ENCODE assay signal across 15 cellular contexts in genomic region chr6:33640361-33640760, GRCh38. TPM values are rescaled to one million over a fixed set of nuclear protein-coding genes. Genes with fewer than 3 reads are reported as not detected.
DNase-seq lines count a peak whose midpoint lies in the region; ATAC-seq, FAIRE-seq and TF ChIP-seq lines count a peak whose summit lies in the region.
"Had no signal": no experiment of that assay in that cellular context is flagged by ENCODE, and none has a peak within 500 bp of the region (broad histone marks: within the 10 kb centered on the region; RNA-seq: fewer than 3 reads in every experiment).

No MANE protein-coding gene starts in this region.

- H3K4me3 ChIP-seq in GM23338 (no peak overlapping the region), keratinocyte (ENCODE audit: control insufficient read depth in 2 of 3, extremely low read depth in 1 of 3, insufficient read depth in 2 of 3, low read depth in 1 of 3, low read length in 3 of 3) (no peak overlapping the region), tibial nerve (no peak overlapping the region)
- H3K4me3 ChIP-seq: BLaER1 treated with 17β-estradiol and CSF1 and Interleukin-3, amounts not matched to agents 10 nM and 100 nM had no signal

- H3K36me3 ChIP-seq in GM23338 (ENCODE audit: insufficient read depth) (no peaks in the 10 kb centered on the region), keratinocyte (ENCODE audit: control insufficient read depth in 2 of 2, extremely low read depth in 1 of 2, insufficient read depth in 2 of 2, low read length in 2 of 2) (peaks cover 27 to 32% of the 10 kb centered on the region in 2 experiments), tibial nerve (peaks cover 0 to 14% (median 0%) of the 10 kb centered on the region in 3 donors)

- no peak for ATAC-seq in GM23338
- no peak for ATAC-seq in HG02642 (IDR thresholded peaks at IDR 0.05; ENCODE audit: poor library complexity, unreplicated experiment)
- ATAC-seq in activated naive CD8-positive, alpha-beta T cell treated with anti-CD3 and anti-CD28 coated beads, Interleukin-2, amount 50 U/mL, for 24 hours = no peak
- ATAC-seq: HCT116 had no signal

- H3K4me3 Mint-ChIP-seq in GM23338 (no peak overlapping the region), immature natural killer cell (no peak overlapping the region)
- no peak overlapping the region for H3K4me3 Mint-ChIP-seq in activated naive CD8-positive, alpha-beta T cell treated with anti-CD3 and anti-CD28 coated beads, Interleukin-2, amount 50 U/mL, for 24 hours
- H3K4me3 Mint-ChIP-seq: CD4-positive, alpha-beta T cell had no signal

- no peak for FAIRE-seq in keratinocyte (lab: Jason Lieb, UNC)
- FAIRE-seq: G401.6, GM12891 had no signal

- TF ChIP-seq EP300 in tibial nerve (IDR thresholded peaks at IDR 0.05) = no peak

- H3K4me1 ChIP-seq in GM23338 (ENCODE audit: insufficient read depth) = peaks cover 9% of the 10 kb centered on the region
- peaks cover 28% of the 10 kb centered on the region for H3K4me1 ChIP-seq in keratinocyte (ENCODE audit: control insufficient read depth, extremely low read depth, insufficient read depth, low read length)
- H3K4me1 ChIP-seq in tibial nerve = peaks cover 0 to 64% (median 37%) of the 10 kb centered on the region in 4 donors

- no peak overlapping the region for H2AFZ ChIP-seq in GM23338
- no peak overlapping the region for H2AFZ ChIP-seq in keratinocyte (ENCODE audit: control insufficient read depth, low read length)

- H3K36me3 Mint-ChIP-seq in GM23338 (ENCODE audit: low read depth) (no peaks in the 10 kb centered on the region; the same call in 2 of the 3 replicates), immature natural killer cell (peaks cover 0 to 8% (median 0%) of the 10 kb centered on the region in 3 donors)
- H3K36me3 Mint-ChIP-seq in activated naive CD8-positive, alpha-beta T cell treated with anti-CD3 and anti-CD28 coated beads, Interleukin-2, amount 50 U/mL, for 24 hours (ENCODE audit: low read depth) = peaks cover 7% of the 10 kb centered on the region

- dilution Hi-C loops in keratinocyte (cut with MboI; ENCODE audit: extremely low pct_ligation_motif_present, low sequenced_read_pairs) = no loop called here

- H3K4me1 Mint-ChIP-seq in GM23338 (peaks cover 31% of the 10 kb centered on the region), immature natural killer cell (peaks cover 46 to 64% of the 10 kb centered on the region in 2 donors)
- H3K4me1 Mint-ChIP-seq in activated naive CD8-positive, alpha-beta T cell treated with anti-CD3 and anti-CD28 coated beads, Interleukin-2, amount 50 U/mL, for 24 hours = peaks cover 14% of the 10 kb centered on the region

- H4K20me1 ChIP-seq in GM23338 (replicated peaks; ENCODE audit: insufficient read depth) (peaks cover 5% of the 10 kb centered on the region; the same call in 1 of the 2 replicates), keratinocyte (ENCODE audit: control insufficient read depth, extremely low read depth, insufficient read depth, low read length) (peaks cover 28% of the 10 kb centered on the region)

- no peak for TF ChIP-seq POLR2A in tibial nerve (IDR thresholded peaks at IDR 0.05)

- 0 out of 2 replicates have a peak overlapping the region, but pooled peaks have one; percentile 36 for H3K27ac Mint-ChIP-seq in GM23338
- no peak overlapping the region for H3K27ac Mint-ChIP-seq in immature natural killer cell
- H3K27ac Mint-ChIP-seq in activated naive CD8-positive, alpha-beta T cell treated with anti-CD3 and anti-CD28 coated beads, Interleukin-2, amount 50 U/mL, for 24 hours = no peak overlapping the region

- H3K9me3 ChIP-seq in keratinocyte (ENCODE audit: control insufficient read depth, low read depth, low read length) = no peaks in the 10 kb centered on the region
- H3K9me3 ChIP-seq in tibial nerve = no peaks in the 10 kb centered on the region
- H3K9me3 ChIP-seq: BLaER1 treated with 17β-estradiol and CSF1 and Interleukin-3, amounts not matched to agents 10 nM and 100 nM had no signal

- TF ChIP-seq CTCF in GM23338 (conservative IDR thresholded peaks at IDR 0.05; ENCODE audit: low read depth in 2 of 2) (no peak), RWPE1 (conservative IDR thresholded peaks at IDR 0.05; ENCODE audit: low read depth) (no peak), keratinocyte (optimal IDR thresholded peaks at IDR 0.05 in 1 of 3, IDR thresholded peaks at IDR 0.05 in 1 of 3, conservative IDR thresholded peaks at IDR 0.05 in 1 of 3; ENCODE audit: extremely low read depth in 1 of 3, insufficient read depth in 2 of 3, low read length in 3 of 3) (no peak), tibial nerve (IDR thresholded peaks at IDR 0.05) (no peak)

- H3K79me2 ChIP-seq in GM23338 (replicated peaks; ENCODE audit: insufficient read depth) (peaks cover 5% of the 10 kb centered on the region), keratinocyte (ENCODE audit: control insufficient read depth, insufficient read depth, low read length) (peaks cover 81% of the 10 kb centered on the region)

- H3K9me1 ChIP-seq in keratinocyte (ENCODE audit: control insufficient read depth, extremely low read depth, insufficient read depth, low read length) = peaks cover 17% of the 10 kb centered on the region

- POLR2A ChIA-PET in RWPE1 (lab: Yijun Ruan, JAX; ENCODE audit: low non-redundant PET) = no interaction called here

- no peaks in the 10 kb centered on the region for H3F3A ChIP-seq in GM23338 (replicated peaks; ENCODE audit: low read depth)

- peaks cover 13% of the 10 kb centered on the region for H3K27me3 Mint-ChIP-seq in GM23338 (ENCODE audit: insufficient read depth, low read depth, poor library complexity)
- peaks cover 0 to 3% (median 2%) of the 10 kb centered on the region in 3 donors for H3K27me3 Mint-ChIP-seq in immature natural killer cell (ENCODE audit: low read depth in 3 of 3)
- no peaks in the 10 kb centered on the region for H3K27me3 Mint-ChIP-seq in activated naive CD8-positive, alpha-beta T cell treated with anti-CD3 and anti-CD28 coated beads, Interleukin-2, amount 50 U/mL, for 24 hours
- H3K27me3 Mint-ChIP-seq: CD4-positive, alpha-beta T cell had no signal

- DNase-seq in GM23338 (ENCODE audit: low spot score) (no peak), RWPE1 (ENCODE audit: low spot score) (no peak), keratinocyte (ENCODE audit: low read depth, low spot score) (no peak), tibial nerve (ENCODE audit: low spot score in 2 of 2) (no peak), immature natural killer cell (no peak)
- DNase-seq in activated naive CD8-positive, alpha-beta T cell treated with anti-CD3 and anti-CD28 coated beads, Interleukin-2, amount 50 U/mL, for 24 hours = no peak
- DNase-seq: ACHN; Calu3; CD4-positive, alpha-beta T cell; DMS79 had no signal

- H3K9me2 ChIP-seq in GM23338 (ENCODE audit: insufficient read depth) = no peaks in the 10 kb centered on the region

- H3K9ac ChIP-seq in keratinocyte (ENCODE audit: control insufficient read depth, extremely low read depth, insufficient read depth, low read length) = peak overlapping the region; percentile 9
- H3K9ac ChIP-seq: BLaER1 treated with 17β-estradiol and CSF1 and Interleukin-3, amounts not matched to agents 10 nM and 100 nM had no signal

- CTCF ChIA-PET in RWPE1 (lab: Yijun Ruan, JAX) = interaction anchor here (0.6 to 1.0 kb wide), 2 partner anchors 33 to 50 kb away, joined by 3 read pairs; no protein-coding TSS in a partner anchor

- H3K27me3 ChIP-seq in GM23338 (ENCODE audit: insufficient read depth) (no peaks in the 10 kb centered on the region), keratinocyte (ENCODE audit: control insufficient read depth, extremely low read depth, insufficient read depth, low read length) (no peaks in the 10 kb centered on the region), tibial nerve (no peaks in the 10 kb centered on the region)
- H3K27me3 ChIP-seq: BLaER1 treated with 17β-estradiol and CSF1 and Interleukin-3, amounts not matched to agents 10 nM and 100 nM had no signal

- H3K4me2 ChIP-seq in GM23338 (no peak overlapping the region), keratinocyte (ENCODE audit: control insufficient read depth, extremely low read depth, insufficient read depth, low read depth, low read length) (peak overlapping the region; percentile 39)
- H3K4me2 ChIP-seq: BLaER1 treated with 17β-estradiol and CSF1 and Interleukin-3, amounts not matched to agents 10 nM and 100 nM had no signal

- H3K9me3 Mint-ChIP-seq in GM23338 (no peaks in the 10 kb centered on the region), immature natural killer cell (no peaks in the 10 kb centered on the region)
- no peaks in the 10 kb centered on the region for H3K9me3 Mint-ChIP-seq in activated naive CD8-positive, alpha-beta T cell treated with anti-CD3 and anti-CD28 coated beads, Interleukin-2, amount 50 U/mL, for 24 hours
- H3K9me3 Mint-ChIP-seq: CD4-positive, alpha-beta T cell had no signal

- H3K27ac ChIP-seq in GM23338 (ENCODE audit: low read depth) (no peak overlapping the region), RWPE1 (peak overlapping the region; percentile 77), keratinocyte (ENCODE audit: control insufficient read depth, insufficient read depth, low read length) (peak overlapping the region; percentile 17), tibial nerve (peak overlapping the region in 3 of 4 donors; percentile 29 to 83 (median 72))
- H3K27ac ChIP-seq: BLaER1 treated with 17β-estradiol and CSF1 and Interleukin-3, amounts not matched to agents 10 nM and 100 nM had no signal

- 42 to 57% methylated on average over 5 to 13 of the region's 13 CpGs for WGBS in tibial nerve, 2 donors

TF ChIP-seq in GM23338, 12 proteins besides CTCF, POLR2A, EP300 and RAD21 (continues in another document):
- TF ChIP-seq STAT1 (IDR thresholded peaks at IDR 0.05; ENCODE audit: unreplicated experiment) (no peak), NANOG (IDR thresholded peaks at IDR 0.05; ENCODE audit: borderline replicate concordance) (no peak), ZNF331 (CRISPR knock-in tag; IDR thresholded peaks at IDR 0.05; ENCODE audit: low read depth) (no peak), CREB1 (CRISPR knock-in tag; IDR thresholded peaks at IDR 0.05; ENCODE audit: low read depth) (no peak), EZH2 (IDR thresholded peaks at IDR 0.05; ENCODE audit: low read depth, unreplicated experiment) (no peak)

RNA-seq across cellular contexts. Expression of gene ITPR3, which starts 19.2 kb away (rescaled TPM):
- 29.8 and 31.9 TPM in 2 replicates for total RNA-seq in GM23338 (2014; rRNA removed; shearing (Covaris generic))
- 7.1 and 7.3 TPM in 2 replicates for polyA plus RNA-seq in GM23338 (2016; fragmentation: Nextera tagmentation; extraction: Ambion mirVana)
- polyA plus RNA-seq in keratinocyte = 43.3 to 78.0 TPM (median 45.0 TPM) in 3 replicates
- 43.1 TPM for polyA plus RNA-seq in keratinocyte (2011; ENCODE audit: low read depth)
- 39.3 and 57.7 TPM in 2 replicates for polyA plus RNA-seq in keratinocyte (2011; cell fraction: cytosol; rRNA removed)
- polyA plus RNA-seq in keratinocyte (2011; cell fraction: nucleus; rRNA removed) = 283 and 333 TPM in 2 replicates
- 49.7 and 77.8 TPM in 2 replicates for polyA plus RNA-seq in keratinocyte (2012; ENCODE audit: low replicate concordance)
- 101 to 338 TPM (median 132 TPM) in 3 replicates for polyA minus RNA-seq in keratinocyte
- 94.4 TPM for polyA minus RNA-seq in keratinocyte (2011; cell fraction: cytosol; rRNA and poly(A)+ RNA removed)
- 224 and 276 TPM in 2 replicates for polyA minus RNA-seq in keratinocyte (2011; cell fraction: nucleus; rRNA and poly(A)+ RNA removed)
- total RNA-seq in tibial nerve = 100 to 1,000 TPM in 2 of 4 donors, 10 to 100 TPM in 2; 76.8 to 101 (median 93.9) TPM
- polyA plus RNA-seq in immature natural killer cell = 1 to 10 TPM in 2 of 3 donors, under 1 TPM in 1; 0.02 to 7.2 (median 1.1) TPM
